In genomic region chr22:41343300-41343699, GRCh38 we compare ENCODE assay signal across 27 cellular contexts.
"Had no signal": no experiment of that assay in that cellular context is flagged by ENCODE, and none has a peak within 500 bp of the region (broad histone marks: within the 10 kb centered on the region; RNA-seq: fewer than 3 reads in every experiment).

No MANE protein-coding gene starts in this region.

- H3K27ac ChIP-seq: heart right ventricle, hepatocyte, left lung, lower lobe of right lung, pancreas, prostate gland, suprapubic skin, thoracic aorta, tibial artery, upper lobe of right lung had no signal

- H3K79me2 ChIP-seq: hepatocyte had no signal

- H3K4me2 ChIP-seq: hepatocyte, smooth muscle cell had no signal

- DNase-seq: heart right ventricle; immature natural killer cell; kidney; left colon; left lung; lower lobe of right lung; mammary epithelial cell; mesenchymal stem cell; naive thymus-derived CD8-positive, alpha-beta T cell; nucleus accumbens; pancreas; posterior cingulate gyrus; retina; stimulated activated CD4-positive, alpha-beta T cell treated with anti-CD3 and anti-CD28 coated beads, Interleukin-1b, Interleukin-23, amount 100 ng/mL, for 48 hours; stimulated activated CD4-positive, alpha-beta T cell treated with anti-CD3 and anti-CD28 coated beads, Interleukin-2, amount 100 ng/mL, for 48 hours; stimulated activated CD4-positive, alpha-beta T cell treated with anti-CD3 and anti-CD28 coated beads, Interleukin-4, amount 100 ng/mL, for 4 hours; stimulated activated naive CD4-positive, alpha-beta T cell; tibial artery; trophoblast cell; upper lobe of right lung had no signal

- H3K4me3 ChIP-seq: heart right ventricle, hepatocyte, left lung, lower lobe of right lung, pancreas, prostate gland, smooth muscle cell, suprapubic skin, thoracic aorta, tibial artery, upper lobe of right lung had no signal

- FAIRE-seq: islet of Langerhans, kidney, pancreas, urothelium cell line had no signal

- H3K4me1 ChIP-seq: left lung, lower lobe of right lung, pancreas, prostate gland, suprapubic skin, tibial artery, upper lobe of right lung had no signal

- H3K27me3 ChIP-seq: heart right ventricle, hepatocyte, left lung, pancreas, suprapubic skin, tibial artery, upper lobe of right lung had no signal

- H3K9me3 ChIP-seq: heart right ventricle, left lung, lower lobe of right lung, pancreas, prostate gland, suprapubic skin, thoracic aorta, tibial artery, upper lobe of right lung had no signal

- H2AFZ ChIP-seq: hepatocyte had no signal

- ATAC-seq: heart right ventricle; left colon; left lung; lower lobe of right lung; naive thymus-derived CD8-positive, alpha-beta T cell; pancreas; upper lobe of right lung had no signal
